24 cellular contexts compared by ENCODE assay signal in the genomic region with DNA sequence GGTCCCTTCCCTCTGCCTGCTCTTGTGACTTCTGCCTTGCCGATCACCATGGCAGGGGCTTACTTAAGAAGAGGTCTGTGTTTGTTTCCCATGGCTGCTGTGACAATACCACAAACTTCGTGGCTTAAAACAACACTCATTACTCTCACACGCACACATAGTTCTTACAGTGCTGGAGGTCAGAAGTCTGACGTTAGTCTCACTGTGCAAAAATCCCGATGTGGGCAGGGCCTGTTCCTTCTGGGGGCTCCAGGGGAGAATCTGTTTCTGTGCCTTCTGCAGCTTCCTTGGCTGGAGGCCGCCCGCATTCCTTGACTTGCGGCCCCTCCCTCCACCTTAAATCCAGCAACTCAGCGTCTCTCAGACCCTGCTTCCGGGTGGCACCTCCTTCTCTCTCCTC.
DNase-seq lines count a peak whose midpoint lies in the region; ATAC-seq, FAIRE-seq and TF ChIP-seq lines count a peak whose summit lies in the region.
"Had no signal": no experiment of that assay in that cellular context is flagged by ENCODE, and none has a peak within 500 bp of the region (broad histone marks: within the 10 kb centered on the region; RNA-seq: fewer than 3 reads in every experiment).

No MANE protein-coding gene starts in this region.

- WGBS in HepG2 (ENCODE audit: low lambda C conversion rate), result 77% methylated on average over 10 of the region's 10 CpGs
- 100% methylated on average over 6 of the region's 10 CpGs for WGBS in right lobe of liver (ENCODE audit: insufficient coverage, low coverage, low lambda C conversion rate, missing lambda C conversion rate)

- H3K4me3 ChIP-seq in HepG2 (replicated peaks in 1 of 3; ENCODE audit: insufficient read depth in 1 of 3, low read depth in 2 of 3, low read length in 3 of 3), result no peak overlapping the region
- no peak overlapping the region for H3K4me3 ChIP-seq in right lobe of liver
- no peak overlapping the region for H3K4me3 ChIP-seq in bronchial epithelial cell (ENCODE audit: low read depth, low read length)
- H3K4me3 ChIP-seq: MG63, thoracic aorta had no signal

- intact Hi-C loops in HepG2 (cut with micrococcal nuclease; ENCODE audit: unreplicated experiment) (no loop called here), right lobe of liver (cut with DNase I) (no loop called here)

- BruUV-seq in HepG2 (replicated peaks; lab: Mats Ljungman, UMichigan), result no TSS peak

- no peak overlapping the region for H3K27ac ChIP-seq in HepG2 (ENCODE audit: extremely low read length, insufficient read depth, low read length)
- no peak overlapping the region for H3K27ac ChIP-seq in right lobe of liver
- H3K27ac ChIP-seq: 22Rv1, neutrophil, thoracic aorta, WERI-Rb-1 had no signal

- no peak overlapping the region for H2AFZ ChIP-seq in HepG2 (ENCODE audit: low read length)

- H3K4me2 ChIP-seq in HepG2 (ENCODE audit: low read depth, low read length), result no peak overlapping the region

- TF ChIP-seq EP300 in HepG2 (IDR thresholded peaks at IDR 0.05; ENCODE audit: low read depth in 2 of 2, low read length in 2 of 2) (no peak), HepG2 (CRISPR knock-in tag; IDR thresholded peaks at IDR 0.05; ENCODE audit: borderline replicate concordance) (no peak)

- H3K9ac ChIP-seq in HepG2 (ENCODE audit: insufficient read depth, low read depth, low read length), result no peak overlapping the region

- FAIRE-seq in HepG2 (lab: Jason Lieb, UNC), result no peak
- peak; percentile 79 for FAIRE-seq in bronchial epithelial cell (lab: Jason Lieb, UNC)
- FAIRE-seq: frontal cortex had no signal

- H3K36me3 Mint-ChIP-seq in nephron (ENCODE audit: low read depth), result peaks cover 6% of the 10 kb centered on the region

- CTCF ChIA-PET in HepG2 (lab: Yijun Ruan, JAX; ENCODE audit: low intra/inter-chr PET ratio, low total read pairs), result no interaction called here

- in situ Hi-C loops in HepG2 (cut with HindIII; ENCODE audit: extremely low pct_ligation_motif_present, low pct_unique_long_range_greater_than_20kb), result no loop called here

- POLR2A ChIA-PET in HepG2 (lab: Yijun Ruan, JAX), result no interaction called here

- H3K36me3 ChIP-seq in HepG2 (replicated peaks in 1 of 2; ENCODE audit: control insufficient read depth in 1 of 2, insufficient read depth in 2 of 2, low read length in 2 of 2), result no peaks in the 10 kb centered on the region
- H3K36me3 ChIP-seq in right lobe of liver, result no peaks in the 10 kb centered on the region
- no peaks in the 10 kb centered on the region for H3K36me3 ChIP-seq in bronchial epithelial cell (ENCODE audit: control insufficient read depth, insufficient read depth, low read length)
- H3K36me3 ChIP-seq: MG63, neutrophil, thoracic aorta had no signal

- H3K9me3 Mint-ChIP-seq in nephron, result no peaks in the 10 kb centered on the region
- H3K9me3 Mint-ChIP-seq: activated CD8-positive, alpha-beta T cell treated with anti-CD3 and anti-CD28 coated beads for 36 hours; CD4-positive, alpha-beta T cell had no signal

- H3K27me3 ChIP-seq in HepG2 (ENCODE audit: control insufficient read depth in 1 of 2, insufficient read depth in 2 of 2, low read length in 2 of 2), result peaks cover 0 to 1% of the 10 kb centered on the region in 2 experiments; a peak in 2 of 5 replicates
- H3K27me3 ChIP-seq in right lobe of liver, result no peaks in the 10 kb centered on the region
- no peaks in the 10 kb centered on the region for H3K27me3 ChIP-seq in bronchial epithelial cell (ENCODE audit: control insufficient read depth, insufficient read depth, low read length)
- H3K27me3 ChIP-seq: MG63, neutrophil had no signal

- H3K9me3 ChIP-seq in HepG2 (ENCODE audit: low read length) (no peaks in the 10 kb centered on the region), right lobe of liver (no peaks in the 10 kb centered on the region)
- H3K9me3 ChIP-seq: MG63, neutrophil, thoracic aorta had no signal

- TF ChIP-seq CTCF in HepG2 (CRISPR knock-in tag; IDR thresholded peaks at IDR 0.05), result no peak
- TF ChIP-seq CTCF in right lobe of liver (IDR thresholded peaks at IDR 0.05), result no peak
- TF ChIP-seq CTCF in bronchial epithelial cell (IDR thresholded peaks at IDR 0.05; ENCODE audit: insufficient read depth, low read length, severe bottlenecking), result no peak
- no peak for TF ChIP-seq CTCF in nephron (IDR thresholded peaks at IDR 0.05; ENCODE audit: unreplicated experiment in 3 of 3)

- DNase-seq in HepG2 (ENCODE audit: low spot score), result no peak
- no peak for DNase-seq in right lobe of liver
- no peak for DNase-seq in bronchial epithelial cell (ENCODE audit: low read depth)
- no peak for DNase-seq in activated CD8-positive, alpha-beta memory T cell treated with anti-CD3 and anti-CD28 coated beads, Interleukin-2, amount 50 U/mL, for 48 hours
- DNase-seq: activated CD8-positive, alpha-beta T cell treated with anti-CD3 and anti-CD28 coated beads for 36 hours; CD4-positive, alpha-beta T cell; cerebellar nuclear complex; DMS79 treated with DMSO at 0.1 percent for 48 hours; left colon; MG63; NCI-H187; NK-92 treated with Interleukin-12 subunit alpha and Interleukin-12 subunit beta, amount 100 ng/mL, for 24 hours; stimulated activated CD4-positive, alpha-beta T cell treated with anti-CD3 and anti-CD28 coated beads, Interleukin-1b, Interleukin-23, amount 100 ng/mL, for 48 hours; WERI-Rb-1 had no signal

- TF ChIP-seq RAD21 in HepG2 (CRISPR knock-in tag; IDR thresholded peaks at IDR 0.05), result no peak

- ATAC-seq in HepG2 (no peak), right lobe of liver (no peak), GM21526 (IDR thresholded peaks at IDR 0.05; ENCODE audit: low FRiP score, unreplicated experiment) (no peak), SK-N-SH treated with all-trans-retinoic acid at 6 μM for 48 hours (no peak), HG02852 (IDR thresholded peaks at IDR 0.05; ENCODE audit: unreplicated experiment) (no peak)
- ATAC-seq: activated CD8-positive, alpha-beta T cell treated with anti-CD3 and anti-CD28 coated beads for 36 hours; left colon; right cardiac atrium had no signal

- H3K79me2 ChIP-seq in HepG2 (ENCODE audit: insufficient read depth, low read length), result no peaks in the 10 kb centered on the region

- peaks cover 5% of the 10 kb centered on the region for H3K27me3 Mint-ChIP-seq in nephron (ENCODE audit: low read depth)
- H3K27me3 Mint-ChIP-seq: activated CD8-positive, alpha-beta T cell treated with anti-CD3 and anti-CD28 coated beads for 36 hours had no signal

- no peaks in the 10 kb centered on the region for H4K20me1 ChIP-seq in HepG2 (ENCODE audit: insufficient read depth, low read length)

- H3K4me1 ChIP-seq in HepG2 (ENCODE audit: insufficient read depth, low read length), result peaks cover 32% of the 10 kb centered on the region
- peaks cover 0 to 36% (median 14%) of the 10 kb centered on the region in 4 donors for H3K4me1 ChIP-seq in right lobe of liver

- TF ChIP-seq POLR2A in HepG2 (IDR thresholded peaks at IDR 0.05; ENCODE audit: insufficient read depth in 1 of 2, low read depth in 2 of 2, low read length in 2 of 2) (no peak), right lobe of liver (IDR thresholded peaks at IDR 0.05) (no peak)

- H3K4me1 Mint-ChIP-seq in nephron, result peaks cover 60% of the 10 kb centered on the region

- no peak overlapping the region for H3K4me3 Mint-ChIP-seq in nephron
- H3K4me3 Mint-ChIP-seq: activated CD8-positive, alpha-beta T cell treated with anti-CD3 and anti-CD28 coated beads for 36 hours; CD4-positive, alpha-beta T cell; endodermal cell had no signal

- peak overlapping the region in 2 of 3 experiments; percentile 69 to 75 for H3K27ac Mint-ChIP-seq in nephron
- H3K27ac Mint-ChIP-seq: activated CD8-positive, alpha-beta T cell treated with anti-CD3 and anti-CD28 coated beads for 36 hours; CD4-positive, alpha-beta T cell; endodermal cell had no signal

TF ChIP-seq in HepG2, 621 proteins besides CTCF, POLR2A, EP300 and RAD21 (continues in another document):
- TF ChIP-seq ZZZ3 (CRISPR knock-in tag; IDR thresholded peaks at IDR 0.05; ENCODE audit: borderline replicate concordance) (no peak), ZNF264 (CRISPR knock-in tag; IDR thresholded peaks at IDR 0.05) (no peak)
- TF ChIP-seq, protein P1, sequence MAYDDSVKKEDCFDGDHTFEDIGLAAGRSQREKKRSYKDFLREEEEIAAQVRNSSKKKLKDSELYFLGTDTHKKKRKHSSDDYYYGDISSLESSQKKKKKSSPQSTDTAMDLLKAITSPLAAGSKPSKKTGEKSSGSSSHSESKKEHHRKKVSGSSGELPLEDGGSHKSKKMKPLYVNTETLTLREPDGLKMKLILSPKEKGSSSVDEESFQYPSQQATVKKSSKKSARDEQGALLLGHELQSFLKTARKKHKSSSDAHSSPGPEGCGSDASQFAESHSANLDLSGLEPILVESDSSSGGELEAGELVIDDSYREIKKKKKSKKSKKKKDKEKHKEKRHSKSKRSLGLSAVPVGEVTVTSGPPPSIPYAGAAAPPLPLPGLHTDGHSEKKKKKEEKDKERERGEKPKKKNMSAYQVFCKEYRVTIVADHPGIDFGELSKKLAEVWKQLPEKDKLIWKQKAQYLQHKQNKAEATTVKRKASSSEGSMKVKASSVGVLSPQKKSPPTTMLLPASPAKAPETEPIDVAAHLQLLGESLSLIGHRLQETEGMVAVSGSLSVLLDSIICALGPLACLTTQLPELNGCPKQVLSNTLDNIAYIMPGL (CRISPR knock-in tag; IDR thresholded peaks at IDR 0.05; ENCODE audit: borderline replicate concordance in 1 of 2, low read depth in 1 of 2), result no peak

TF ChIP-seq in SK-N-SH treated with all-trans-retinoic acid at 6 μM for 48 hours, 23 proteins besides CTCF, POLR2A, EP300 and RAD21 (continues in another document):
- TF ChIP-seq ISL1 (CRISPR knock-in tag; IDR thresholded peaks at IDR 0.05) (no peak), CSDC2 (CRISPR knock-in tag; IDR thresholded peaks at IDR 0.05) (no peak), BACH2 (CRISPR knock-in tag; IDR thresholded peaks at IDR 0.05; ENCODE audit: borderline replicate concordance) (no peak)
- TF ChIP-seq, protein P2, sequence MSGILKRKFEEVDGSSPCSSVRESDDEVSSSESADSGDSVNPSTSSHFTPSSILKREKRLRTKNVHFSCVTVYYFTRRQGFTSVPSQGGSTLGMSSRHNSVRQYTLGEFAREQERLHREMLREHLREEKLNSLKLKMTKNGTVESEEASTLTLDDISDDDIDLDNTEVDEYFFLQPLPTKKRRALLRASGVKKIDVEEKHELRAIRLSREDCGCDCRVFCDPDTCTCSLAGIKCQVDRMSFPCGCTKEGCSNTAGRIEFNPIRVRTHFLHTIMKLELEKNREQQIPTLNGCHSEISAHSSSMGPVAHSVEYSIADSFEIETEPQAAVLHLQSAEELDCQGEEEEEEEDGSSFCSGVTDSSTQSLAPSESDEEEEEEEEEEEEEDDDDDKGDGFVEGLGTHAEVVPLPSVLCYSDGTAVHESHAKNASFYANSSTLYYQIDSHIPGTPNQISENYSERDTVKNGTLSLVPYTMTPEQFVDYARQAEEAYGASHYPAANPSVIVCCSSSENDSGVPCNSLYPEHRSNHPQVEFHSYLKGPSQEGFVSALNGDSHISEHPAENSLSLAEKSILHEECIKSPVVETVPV (CRISPR knock-in tag; IDR thresholded peaks at IDR 0.05), result no peak
